In genomic region chr16:87560428-87561199, GRCh38 we compare ENCODE assay signal across 8 cellular contexts. TPM values are rescaled to one million over a fixed set of nuclear protein-coding genes. Genes with fewer than 3 reads are reported as not detected.
DNase-seq lines count a peak whose midpoint lies in the region; ATAC-seq and TF ChIP-seq lines count a peak whose summit lies in the region.

No MANE protein-coding gene starts in this region.

- H3K9me3 ChIP-seq in suprapubic skin (no peaks in the 10 kb centered on the region), spleen (peaks cover 0 to 5% (median 0%) of the 10 kb centered on the region in 8 donors)

- peak; percentile 64 for DNase-seq in activated CD8-positive, alpha-beta memory T cell treated with anti-CD3 and anti-CD28 coated beads for 24 hours
- DNase-seq in activated CD8-positive, alpha-beta memory T cell treated with anti-CD3 and anti-CD28 coated beads, Interleukin-2, amount 50 U/mL, for 4 hours: no peak
- DNase-seq in RPMI7951 (ENCODE audit: low read depth): peak; percentile 55
- no peak for DNase-seq in foreskin keratinocyte
- peak; percentile 82 to 86 for DNase-seq in suprapubic skin (ENCODE audit: low spot score in 2 of 2)
- no peak for DNase-seq in spleen

- TF ChIP-seq POLR2A in suprapubic skin (IDR thresholded peaks at IDR 0.05) (no peak), spleen (IDR thresholded peaks at IDR 0.05) (no peak)

- TF ChIP-seq CTCF in foreskin keratinocyte (conservative IDR thresholded peaks at IDR 0.05) (no peak), suprapubic skin (IDR thresholded peaks at IDR 0.05) (no peak), spleen (IDR thresholded peaks at IDR 0.05 in 8 of 11, conservative IDR thresholded peaks at IDR 0.05 in 3 of 11) (no peak)

- H3K4me1 ChIP-seq in foreskin keratinocyte (no peaks in the 10 kb centered on the region), suprapubic skin (peaks cover 11% of the 10 kb centered on the region), spleen (peaks cover 5 to 40% (median 15%) of the 10 kb centered on the region in 6 donors)

- WGBS in suprapubic skin: 64% methylated on average over 12 of the region's 12 CpGs
- 71 to 76% (median 73%) methylated on average over 12 of the region's 12 CpGs for WGBS in spleen, 5 donors

- intact Hi-C loops in spleen (cut with DNase I; ENCODE audit: low total_unique reads): no loop called here

- no peak overlapping the region for H3K4me3 ChIP-seq in suprapubic skin
- H3K4me3 ChIP-seq in spleen: no peak overlapping the region

- H3K36me3 ChIP-seq in suprapubic skin (no peaks in the 10 kb centered on the region), spleen (no peaks in the 10 kb centered on the region)

- no peak for TF ChIP-seq EP300 in suprapubic skin (IDR thresholded peaks at IDR 0.05)

- H3K27ac ChIP-seq in foreskin keratinocyte (no peak overlapping the region), suprapubic skin (no peak overlapping the region), spleen (no peak overlapping the region)

- ATAC-seq in foreskin keratinocyte: peak; percentile 65
- no peak for ATAC-seq in HG02678 (IDR thresholded peaks at IDR 0.05; ENCODE audit: unreplicated experiment)
- ATAC-seq in GM21786 (IDR thresholded peaks at IDR 0.05; ENCODE audit: unreplicated experiment): no peak

- H3K27me3 ChIP-seq in foreskin keratinocyte (peaks cover 24% of the 10 kb centered on the region), suprapubic skin (peaks cover 7% of the 10 kb centered on the region), spleen (replicated peaks in 1 of 7) (peaks cover 0 to 5% (median 0%) of the 10 kb centered on the region in 7 donors)

RNA-seq across cellular contexts. Expression of gene JPH3, which starts 41.7 kb away (rescaled TPM):
- total RNA-seq in RPMI7951 (2014; rRNA removed; shearing (Covaris generic)): not detected in 2 replicates
- total RNA-seq in foreskin keratinocyte (not detected in 2 replicates), suprapubic skin (not detected), spleen (not detected)
- polyA plus RNA-seq in foreskin keratinocyte (not detected in 2 replicates), spleen (under 1 TPM in 1 of 3 donors, not detected in 2; 0.03 TPM)

Comparison
In these comparisons a context has a peak if more than half of its experiments do, and no peak if none do; other contexts are left out.
1. DNase-seq: peak in activated CD8-positive, alpha-beta memory T cell treated with anti-CD3 and anti-CD28 coated beads for 24 hours (single experiment), RPMI7951 (single experiment) and suprapubic skin (2 of 2); none in activated CD8-positive, alpha-beta memory T cell treated with anti-CD3 and anti-CD28 coated beads, Interleukin-2, amount 50 U/mL, for 4 hours (single experiment), foreskin keratinocyte (0 of 2) and spleen (single experiment).